In the genomic region with DNA sequence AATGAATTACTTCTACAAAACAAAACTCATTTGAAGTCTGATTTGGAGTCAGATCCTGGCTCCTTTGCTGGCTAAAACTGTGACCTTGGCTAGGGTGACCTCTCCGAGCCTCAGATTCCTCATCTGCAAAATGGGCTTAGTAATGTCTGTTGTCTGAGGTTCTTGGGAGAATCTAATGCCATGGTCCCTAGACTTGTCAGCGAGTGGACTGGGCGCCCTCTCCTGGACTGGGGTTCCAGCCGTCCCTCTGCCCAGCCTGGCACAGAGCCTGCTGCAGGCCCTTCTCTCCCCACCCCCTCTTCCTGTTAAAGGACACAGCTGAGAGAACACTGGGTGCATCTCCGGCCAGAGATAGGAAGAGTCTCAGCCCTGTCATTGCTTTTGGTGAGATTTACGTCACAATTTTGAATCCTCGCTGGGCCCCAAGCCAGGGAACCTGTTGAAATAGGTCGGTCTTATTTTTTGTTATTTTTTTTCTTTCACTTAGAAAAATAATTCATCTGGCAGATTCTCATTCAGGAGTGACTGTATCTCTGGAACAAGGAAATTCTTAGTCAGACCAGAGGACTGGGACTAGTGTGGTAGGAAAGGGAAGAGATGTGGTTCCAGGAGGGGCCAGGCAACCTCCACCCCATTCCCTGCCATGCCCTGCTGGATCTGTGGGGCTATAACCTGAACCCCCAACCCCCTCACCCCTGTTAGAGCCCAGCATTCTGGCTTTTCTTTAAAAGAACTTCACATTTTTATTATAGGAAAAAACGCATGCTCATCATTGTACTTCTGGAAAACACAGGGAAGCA, we compare ENCODE assay signal across 8 cellular contexts. TPM values are rescaled to one million over a fixed set of nuclear protein-coding genes. Genes with fewer than 3 reads are reported as not detected.
DNase-seq lines count a peak whose midpoint lies in the region; ATAC-seq and TF ChIP-seq lines count a peak whose summit lies in the region.

No MANE protein-coding gene starts in this region.

- H3K36me3 ChIP-seq in right lobe of liver (peaks cover 11 to 24% (median 14%) of the 10 kb centered on the region in 4 donors), tibial nerve (peaks cover 0 to 53% (median 0%) of the 10 kb centered on the region in 3 donors)

- peak; percentile 66 to 85 for TF ChIP-seq EP300 in tibial nerve (IDR thresholded peaks at IDR 0.05)

- TF ChIP-seq CTCF in GM10266 (IDR thresholded peaks at IDR 0.05; ENCODE audit: control insufficient read depth, insufficient read depth, low read depth, missing control alignments), result peak; percentile 58
- peak; percentile 32 to 52 (median 42) for TF ChIP-seq CTCF in right lobe of liver (IDR thresholded peaks at IDR 0.05)
- TF ChIP-seq CTCF in tibial nerve (IDR thresholded peaks at IDR 0.05), result peak in 1 of 5 experiments; percentile 31

- WGBS in right lobe of liver (ENCODE audit: insufficient coverage, low coverage, low lambda C conversion rate, missing lambda C conversion rate), result 34% methylated on average over 7 of the region's 9 CpGs
- WGBS in tibial nerve, 2 donors, result 57 to 62% methylated on average over 9 of the region's 9 CpGs

- peak; percentile 82 to 88 (median 87) for ATAC-seq in right lobe of liver
- ATAC-seq in HG02884 (IDR thresholded peaks at IDR 0.05; ENCODE audit: unreplicated experiment), result no peak

- H3K4me3 ChIP-seq in right lobe of liver (no peak overlapping the region), tibial nerve (no peak overlapping the region)

- H3K27ac ChIP-seq in right lobe of liver (peak overlapping the region; percentile 40 to 49 (median 43)), tibial nerve (peak overlapping the region; percentile 22 to 71 (median 40))

- H3K27me3 ChIP-seq in right lobe of liver, result no peaks in the 10 kb centered on the region
- no peaks in the 10 kb centered on the region for H3K27me3 ChIP-seq in tibial nerve

- no peaks in the 10 kb centered on the region for H3K9me3 ChIP-seq in right lobe of liver
- no peaks in the 10 kb centered on the region for H3K9me3 ChIP-seq in tibial nerve

- TF ChIP-seq POLR2A in right lobe of liver (IDR thresholded peaks at IDR 0.05), result peak; percentile 45
- no peak for TF ChIP-seq POLR2A in tibial nerve (IDR thresholded peaks at IDR 0.05)

- intact Hi-C loops in right lobe of liver (cut with DNase I), result no loop called here

- peak; percentile 77 for DNase-seq in A172 (ENCODE audit: low spot score)
- peak; percentile 73 for DNase-seq in GM10266 (ENCODE audit: extremely low spot score)
- peak; percentile 29 for DNase-seq in NAMALWA (ENCODE audit: low spot score)
- peak; percentile 82 for DNase-seq in brain pericyte (ENCODE audit: low read depth, low spot score)
- DNase-seq in right lobe of liver, result peak; percentile 80 to 84 (median 82)
- peak; percentile 68 to 81 for DNase-seq in tibial nerve (ENCODE audit: low spot score in 2 of 2)
- DNase-seq in effector CD8-positive, alpha-beta T cell (lab: John Stamatoyannopoulos, UW), result no peak

- no peaks in the 10 kb centered on the region for H3K4me1 ChIP-seq in right lobe of liver
- peaks cover 0 to 13% (median 0%) of the 10 kb centered on the region in 4 donors for H3K4me1 ChIP-seq in tibial nerve

RNA-seq across cellular contexts. Expression of a gene that starts 48.2 kb away (rescaled TPM):
- 187 and 205 TPM in 2 replicates for total RNA-seq in A172 (2014; rRNA removed; shearing (Covaris generic))
- 10 to 100 TPM; 14.2 to 33.4 (median 19.2) TPM for total RNA-seq in right lobe of liver
- total RNA-seq in tibial nerve, result 10 to 100 TPM in 3 of 4 donors, 1 to 10 TPM in 1; 6.1 to 30.8 (median 25.3) TPM
